1 cellular context compared by ENCODE assay signal in the genomic region with DNA sequence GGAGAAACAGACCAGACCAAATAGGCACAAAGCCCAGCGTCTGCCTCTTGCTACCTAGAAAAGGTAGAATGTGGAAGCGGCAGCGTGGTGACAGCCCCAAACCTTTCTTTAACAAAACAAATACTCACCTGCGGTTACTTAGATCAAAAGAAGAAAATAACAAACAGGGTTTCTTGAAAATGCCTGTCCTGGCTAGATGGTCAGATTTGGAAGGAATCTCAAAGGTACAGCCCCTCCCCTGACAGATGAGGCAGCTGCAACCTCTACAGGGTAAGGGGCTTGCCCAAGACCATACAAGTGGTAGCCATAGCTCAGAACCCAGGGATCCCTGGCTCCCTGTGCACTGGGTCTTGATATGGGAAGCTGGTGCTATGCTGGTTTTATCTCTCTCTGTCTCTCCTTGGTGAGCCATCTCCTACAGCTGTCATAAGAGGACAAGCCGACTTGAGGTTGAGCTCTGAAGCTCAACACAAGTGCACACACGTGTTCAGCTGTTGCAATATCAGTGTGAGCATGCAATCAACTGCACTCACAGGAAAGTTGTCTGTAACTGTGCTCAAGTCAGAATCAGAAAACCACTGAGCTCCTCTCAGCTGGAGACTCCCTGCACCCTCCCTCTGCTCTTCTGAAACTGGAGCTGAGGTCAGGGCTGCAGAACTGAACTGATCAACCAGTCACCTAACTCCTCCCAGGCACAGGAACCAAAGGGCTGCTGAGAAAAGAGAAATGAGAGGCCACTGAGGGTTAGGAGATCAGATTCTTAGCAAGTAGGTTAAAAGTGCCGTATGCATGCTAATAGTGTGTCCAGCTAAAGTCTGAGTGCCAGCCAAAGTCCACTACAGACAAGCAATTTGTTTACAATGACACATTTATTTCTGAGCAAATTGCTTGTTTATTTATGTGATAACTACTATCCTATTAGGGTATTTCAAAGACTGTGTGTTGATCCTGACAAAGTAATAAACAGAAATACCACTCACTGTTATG.
TF ChIP-seq lines count a peak whose summit lies in the region.

No MANE protein-coding gene starts in this region.

TF ChIP-seq in K562, 482 proteins besides CTCF, POLR2A, EP300 and RAD21 (continues in another document):
- no peak for TF ChIP-seq ZBTB17 (CRISPR knock-in tag; IDR thresholded peaks at IDR 0.05)
- no peak for TF ChIP-seq PHB (CRISPR knock-in tag; IDR thresholded peaks at IDR 0.05)
- TF ChIP-seq FOXA1 (IDR thresholded peaks at IDR 0.05; ENCODE audit: borderline replicate concordance), result no peak
- no peak for TF ChIP-seq PML (IDR thresholded peaks at IDR 0.05; ENCODE audit: low read length)
- TF ChIP-seq POLR2H (tag; IDR thresholded peaks at IDR 0.05; ENCODE audit: low read depth), result no peak; the same call in 1 of the 2 replicates
- TF ChIP-seq POLR3A (IDR thresholded peaks at IDR 0.05; ENCODE audit: borderline replicate concordance, extremely low read depth, insufficient read depth, insufficient read length), result no peak
- no peak for TF ChIP-seq PHF21A (IDR thresholded peaks at IDR 0.05; ENCODE audit: borderline replicate concordance, low read depth)
- TF ChIP-seq ZKSCAN1 (IDR thresholded peaks at IDR 0.05; ENCODE audit: low read depth, low read length), result no peak
- TF ChIP-seq, protein P1, sequence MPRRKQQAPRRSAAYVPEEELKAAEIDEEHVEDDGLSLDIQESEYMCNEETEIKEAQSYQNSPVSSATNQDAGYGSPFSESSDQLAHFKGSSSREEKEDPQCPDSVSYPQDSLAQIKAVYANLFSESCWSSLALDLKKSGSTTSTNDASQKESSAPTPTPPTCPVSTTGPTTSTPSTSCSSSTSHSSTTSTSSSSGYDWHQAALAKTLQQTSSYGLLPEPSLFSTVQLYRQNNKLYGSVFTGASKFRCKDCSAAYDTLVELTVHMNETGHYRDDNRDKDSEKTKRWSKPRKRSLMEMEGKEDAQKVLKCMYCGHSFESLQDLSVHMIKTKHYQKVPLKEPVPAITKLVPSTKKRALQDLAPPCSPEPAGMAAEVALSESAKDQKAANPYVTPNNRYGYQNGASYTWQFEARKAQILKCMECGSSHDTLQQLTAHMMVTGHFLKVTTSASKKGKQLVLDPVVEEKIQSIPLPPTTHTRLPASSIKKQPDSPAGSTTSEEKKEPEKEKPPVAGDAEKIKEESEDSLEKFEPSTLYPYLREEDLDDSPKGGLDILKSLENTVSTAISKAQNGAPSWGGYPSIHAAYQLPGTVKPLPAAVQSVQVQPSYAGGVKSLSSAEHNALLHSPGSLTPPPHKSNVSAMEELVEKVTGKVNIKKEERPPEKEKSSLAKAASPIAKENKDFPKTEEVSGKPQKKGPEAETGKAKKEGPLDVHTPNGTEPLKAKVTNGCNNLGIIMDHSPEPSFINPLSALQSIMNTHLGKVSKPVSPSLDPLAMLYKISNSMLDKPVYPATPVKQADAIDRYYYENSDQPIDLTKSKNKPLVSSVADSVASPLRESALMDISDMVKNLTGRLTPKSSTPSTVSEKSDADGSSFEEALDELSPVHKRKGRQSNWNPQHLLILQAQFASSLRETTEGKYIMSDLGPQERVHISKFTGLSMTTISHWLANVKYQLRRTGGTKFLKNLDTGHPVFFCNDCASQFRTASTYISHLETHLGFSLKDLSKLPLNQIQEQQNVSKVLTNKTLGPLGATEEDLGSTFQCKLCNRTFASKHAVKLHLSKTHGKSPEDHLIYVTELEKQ (CRISPR knock-in tag; IDR thresholded peaks at IDR 0.05), result no peak
- no peak for TF ChIP-seq ZNF3 (CRISPR knock-in tag; IDR thresholded peaks at IDR 0.05)
- TF ChIP-seq TCF7 (IDR thresholded peaks at IDR 0.05; ENCODE audit: borderline replicate concordance), result no peak
- TF ChIP-seq ARID2 (IDR thresholded peaks at IDR 0.05), result no peak
- no peak for TF ChIP-seq CBX8 (IDR thresholded peaks at IDR 0.05; ENCODE audit: borderline replicate concordance, extremely low read depth, low read depth, low read length, poor library complexity, severe bottlenecking)
- TF ChIP-seq, protein P2, sequence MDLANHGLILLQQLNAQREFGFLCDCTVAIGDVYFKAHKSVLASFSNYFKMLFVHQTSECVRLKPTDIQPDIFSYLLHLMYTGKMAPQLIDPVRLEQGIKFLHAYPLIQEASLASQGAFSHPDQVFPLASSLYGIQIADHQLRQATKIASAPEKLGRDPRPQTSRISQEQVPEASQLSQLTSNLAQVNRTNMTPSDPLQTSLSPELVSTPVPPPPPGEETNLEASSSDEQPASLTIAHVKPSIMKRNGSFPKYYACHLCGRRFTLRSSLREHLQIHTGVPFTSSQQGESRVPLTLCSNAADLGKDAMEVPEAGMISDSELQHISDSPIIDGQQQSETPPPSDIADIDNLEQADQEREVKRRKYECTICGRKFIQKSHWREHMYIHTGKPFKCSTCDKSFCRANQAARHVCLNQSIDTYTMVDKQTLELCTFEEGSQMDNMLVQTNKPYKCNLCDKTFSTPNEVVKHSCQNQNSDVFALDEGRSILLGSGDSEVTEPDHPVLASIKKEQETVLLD (IDR thresholded peaks at IDR 0.05), result no peak
- TF ChIP-seq, protein P3, sequence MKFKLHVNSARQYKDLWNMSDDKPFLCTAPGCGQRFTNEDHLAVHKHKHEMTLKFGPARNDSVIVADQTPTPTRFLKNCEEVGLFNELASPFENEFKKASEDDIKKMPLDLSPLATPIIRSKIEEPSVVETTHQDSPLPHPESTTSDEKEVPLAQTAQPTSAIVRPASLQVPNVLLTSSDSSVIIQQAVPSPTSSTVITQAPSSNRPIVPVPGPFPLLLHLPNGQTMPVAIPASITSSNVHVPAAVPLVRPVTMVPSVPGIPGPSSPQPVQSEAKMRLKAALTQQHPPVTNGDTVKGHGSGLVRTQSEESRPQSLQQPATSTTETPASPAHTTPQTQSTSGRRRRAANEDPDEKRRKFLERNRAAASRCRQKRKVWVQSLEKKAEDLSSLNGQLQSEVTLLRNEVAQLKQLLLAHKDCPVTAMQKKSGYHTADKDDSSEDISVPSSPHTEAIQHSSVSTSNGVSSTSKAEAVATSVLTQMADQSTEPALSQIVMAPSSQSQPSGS (CRISPR knock-in tag; IDR thresholded peaks at IDR 0.05), result no peak
- TF ChIP-seq, protein P4, sequence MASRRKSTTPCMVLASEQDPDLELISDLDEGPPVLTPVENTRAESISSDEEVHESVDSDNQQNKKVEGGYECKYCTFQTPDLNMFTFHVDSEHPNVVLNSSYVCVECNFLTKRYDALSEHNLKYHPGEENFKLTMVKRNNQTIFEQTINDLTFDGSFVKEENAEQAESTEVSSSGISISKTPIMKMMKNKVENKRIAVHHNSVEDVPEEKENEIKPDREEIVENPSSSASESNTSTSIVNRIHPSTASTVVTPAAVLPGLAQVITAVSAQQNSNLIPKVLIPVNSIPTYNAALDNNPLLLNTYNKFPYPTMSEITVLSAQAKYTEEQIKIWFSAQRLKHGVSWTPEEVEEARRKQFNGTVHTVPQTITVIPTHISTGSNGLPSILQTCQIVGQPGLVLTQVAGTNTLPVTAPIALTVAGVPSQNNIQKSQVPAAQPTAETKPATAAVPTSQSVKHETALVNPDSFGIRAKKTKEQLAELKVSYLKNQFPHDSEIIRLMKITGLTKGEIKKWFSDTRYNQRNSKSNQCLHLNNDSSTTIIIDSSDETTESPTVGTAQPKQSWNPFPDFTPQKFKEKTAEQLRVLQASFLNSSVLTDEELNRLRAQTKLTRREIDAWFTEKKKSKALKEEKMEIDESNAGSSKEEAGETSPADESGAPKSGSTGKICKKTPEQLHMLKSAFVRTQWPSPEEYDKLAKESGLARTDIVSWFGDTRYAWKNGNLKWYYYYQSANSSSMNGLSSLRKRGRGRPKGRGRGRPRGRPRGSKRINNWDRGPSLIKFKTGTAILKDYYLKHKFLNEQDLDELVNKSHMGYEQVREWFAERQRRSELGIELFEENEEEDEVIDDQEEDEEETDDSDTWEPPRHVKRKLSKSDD (conservative IDR thresholded peaks at IDR 0.05; ENCODE audit: low read length), result no peak
- no peak for TF ChIP-seq ZZZ3 (IDR thresholded peaks at IDR 0.05)
- no peak for TF ChIP-seq CCAR2 (IDR thresholded peaks at IDR 0.05; ENCODE audit: low read depth, low read length)
- no peak for TF ChIP-seq PRPF4 (IDR thresholded peaks at IDR 0.05; ENCODE audit: insufficient read depth, low read depth, low read length, poor library complexity, severe bottlenecking)
- TF ChIP-seq ZFX (CRISPR knock-in tag; IDR thresholded peaks at IDR 0.05), result no peak
- TF ChIP-seq ZNF436 (CRISPR knock-in tag; IDR thresholded peaks at IDR 0.05), result no peak
- TF ChIP-seq ZNF134 (CRISPR knock-in tag; conservative IDR thresholded peaks at IDR 0.05), result no peak
- TF ChIP-seq HIVEP1 (CRISPR knock-in tag; IDR thresholded peaks at IDR 0.05), result no peak
- TF ChIP-seq JUN (IDR thresholded peaks at IDR 0.05; ENCODE audit: borderline replicate concordance, low read depth, low read length), result peak; percentile 31; the same call in 1 of the 2 replicates
- no peak for TF ChIP-seq JUN (CRISPR knock-in tag; IDR thresholded peaks at IDR 0.05; ENCODE audit: borderline replicate concordance)
- no peak for TF ChIP-seq ZNF445 (CRISPR knock-in tag; IDR thresholded peaks at IDR 0.05; ENCODE audit: low read depth)
- no peak for TF ChIP-seq PHTF2 (CRISPR knock-in tag; IDR thresholded peaks at IDR 0.05)
- TF ChIP-seq, protein P5, sequence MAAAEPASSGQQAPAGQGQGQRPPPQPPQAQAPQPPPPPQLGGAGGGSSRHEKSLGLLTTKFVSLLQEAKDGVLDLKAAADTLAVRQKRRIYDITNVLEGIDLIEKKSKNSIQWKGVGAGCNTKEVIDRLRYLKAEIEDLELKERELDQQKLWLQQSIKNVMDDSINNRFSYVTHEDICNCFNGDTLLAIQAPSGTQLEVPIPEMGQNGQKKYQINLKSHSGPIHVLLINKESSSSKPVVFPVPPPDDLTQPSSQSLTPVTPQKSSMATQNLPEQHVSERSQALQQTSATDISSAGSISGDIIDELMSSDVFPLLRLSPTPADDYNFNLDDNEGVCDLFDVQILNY (CRISPR knock-in tag; IDR thresholded peaks at IDR 0.05), result no peak
- no peak for TF ChIP-seq DDX20 (tag; IDR thresholded peaks at IDR 0.05; ENCODE audit: low read depth)
- TF ChIP-seq ZNF184 (CRISPR knock-in tag; IDR thresholded peaks at IDR 0.05), result no peak
- TF ChIP-seq, protein P6, sequence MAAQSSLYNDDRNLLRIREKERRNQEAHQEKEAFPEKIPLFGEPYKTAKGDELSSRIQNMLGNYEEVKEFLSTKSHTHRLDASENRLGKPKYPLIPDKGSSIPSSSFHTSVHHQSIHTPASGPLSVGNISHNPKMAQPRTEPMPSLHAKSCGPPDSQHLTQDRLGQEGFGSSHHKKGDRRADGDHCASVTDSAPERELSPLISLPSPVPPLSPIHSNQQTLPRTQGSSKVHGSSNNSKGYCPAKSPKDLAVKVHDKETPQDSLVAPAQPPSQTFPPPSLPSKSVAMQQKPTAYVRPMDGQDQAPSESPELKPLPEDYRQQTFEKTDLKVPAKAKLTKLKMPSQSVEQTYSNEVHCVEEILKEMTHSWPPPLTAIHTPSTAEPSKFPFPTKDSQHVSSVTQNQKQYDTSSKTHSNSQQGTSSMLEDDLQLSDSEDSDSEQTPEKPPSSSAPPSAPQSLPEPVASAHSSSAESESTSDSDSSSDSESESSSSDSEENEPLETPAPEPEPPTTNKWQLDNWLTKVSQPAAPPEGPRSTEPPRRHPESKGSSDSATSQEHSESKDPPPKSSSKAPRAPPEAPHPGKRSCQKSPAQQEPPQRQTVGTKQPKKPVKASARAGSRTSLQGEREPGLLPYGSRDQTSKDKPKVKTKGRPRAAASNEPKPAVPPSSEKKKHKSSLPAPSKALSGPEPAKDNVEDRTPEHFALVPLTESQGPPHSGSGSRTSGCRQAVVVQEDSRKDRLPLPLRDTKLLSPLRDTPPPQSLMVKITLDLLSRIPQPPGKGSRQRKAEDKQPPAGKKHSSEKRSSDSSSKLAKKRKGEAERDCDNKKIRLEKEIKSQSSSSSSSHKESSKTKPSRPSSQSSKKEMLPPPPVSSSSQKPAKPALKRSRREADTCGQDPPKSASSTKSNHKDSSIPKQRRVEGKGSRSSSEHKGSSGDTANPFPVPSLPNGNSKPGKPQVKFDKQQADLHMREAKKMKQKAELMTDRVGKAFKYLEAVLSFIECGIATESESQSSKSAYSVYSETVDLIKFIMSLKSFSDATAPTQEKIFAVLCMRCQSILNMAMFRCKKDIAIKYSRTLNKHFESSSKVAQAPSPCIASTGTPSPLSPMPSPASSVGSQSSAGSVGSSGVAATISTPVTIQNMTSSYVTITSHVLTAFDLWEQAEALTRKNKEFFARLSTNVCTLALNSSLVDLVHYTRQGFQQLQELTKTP (IDR thresholded peaks at IDR 0.05; ENCODE audit: low read depth in 1 of 2, partially characterized antibody in 2 of 2), result peak in 1 of 2 experiments; percentile 34
- 0 out of 2 replicates have a peak, but pooled peaks have one; percentile 15 for TF ChIP-seq CXXC5 (CRISPR knock-in tag; IDR thresholded peaks at IDR 0.05)
- TF ChIP-seq ZNF778 (CRISPR knock-in tag; IDR thresholded peaks at IDR 0.05), result no peak
- no peak for TF ChIP-seq GATAD2A (IDR thresholded peaks at IDR 0.05)
- no peak for TF ChIP-seq SMAD3 (CRISPR knock-in tag; conservative IDR thresholded peaks at IDR 0.05)
- no peak for TF ChIP-seq CCNT2 (IDR thresholded peaks at IDR 0.05; ENCODE audit: borderline replicate concordance, extremely low read depth, insufficient read length, low read depth, low read length)
- no peak for TF ChIP-seq ZNF695 (CRISPR knock-in tag; IDR thresholded peaks at IDR 0.05)
- no peak for TF ChIP-seq BRD9 (IDR thresholded peaks at IDR 0.05; ENCODE audit: low read depth, partially characterized antibody)
- TF ChIP-seq XRCC5 (IDR thresholded peaks at IDR 0.05; ENCODE audit: low read depth, low read length), result no peak
- no peak for TF ChIP-seq SREBF1 (IDR thresholded peaks at IDR 0.05; ENCODE audit: borderline replicate concordance, low read depth, low read length)
- peak; percentile 55; the same call in 1 of the 2 replicates for TF ChIP-seq HDAC2 (IDR thresholded peaks at IDR 0.05)
- TF ChIP-seq, protein P7, sequence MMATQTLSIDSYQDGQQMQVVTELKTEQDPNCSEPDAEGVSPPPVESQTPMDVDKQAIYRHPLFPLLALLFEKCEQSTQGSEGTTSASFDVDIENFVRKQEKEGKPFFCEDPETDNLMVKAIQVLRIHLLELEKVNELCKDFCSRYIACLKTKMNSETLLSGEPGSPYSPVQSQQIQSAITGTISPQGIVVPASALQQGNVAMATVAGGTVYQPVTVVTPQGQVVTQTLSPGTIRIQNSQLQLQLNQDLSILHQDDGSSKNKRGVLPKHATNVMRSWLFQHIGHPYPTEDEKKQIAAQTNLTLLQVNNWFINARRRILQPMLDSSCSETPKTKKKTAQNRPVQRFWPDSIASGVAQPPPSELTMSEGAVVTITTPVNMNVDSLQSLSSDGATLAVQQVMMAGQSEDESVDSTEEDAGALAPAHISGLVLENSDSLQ (IDR thresholded peaks at IDR 0.05), result peak; percentile 62
- no peak for TF ChIP-seq PPARD (CRISPR knock-in tag; IDR thresholded peaks at IDR 0.05)
- no peak for TF ChIP-seq POLR2AphosphoS2 (IDR thresholded peaks at IDR 0.05; ENCODE audit: low read length)
- no peak for TF ChIP-seq FOXJ2 (tag; IDR thresholded peaks at IDR 0.05)
- TF ChIP-seq, protein P8, sequence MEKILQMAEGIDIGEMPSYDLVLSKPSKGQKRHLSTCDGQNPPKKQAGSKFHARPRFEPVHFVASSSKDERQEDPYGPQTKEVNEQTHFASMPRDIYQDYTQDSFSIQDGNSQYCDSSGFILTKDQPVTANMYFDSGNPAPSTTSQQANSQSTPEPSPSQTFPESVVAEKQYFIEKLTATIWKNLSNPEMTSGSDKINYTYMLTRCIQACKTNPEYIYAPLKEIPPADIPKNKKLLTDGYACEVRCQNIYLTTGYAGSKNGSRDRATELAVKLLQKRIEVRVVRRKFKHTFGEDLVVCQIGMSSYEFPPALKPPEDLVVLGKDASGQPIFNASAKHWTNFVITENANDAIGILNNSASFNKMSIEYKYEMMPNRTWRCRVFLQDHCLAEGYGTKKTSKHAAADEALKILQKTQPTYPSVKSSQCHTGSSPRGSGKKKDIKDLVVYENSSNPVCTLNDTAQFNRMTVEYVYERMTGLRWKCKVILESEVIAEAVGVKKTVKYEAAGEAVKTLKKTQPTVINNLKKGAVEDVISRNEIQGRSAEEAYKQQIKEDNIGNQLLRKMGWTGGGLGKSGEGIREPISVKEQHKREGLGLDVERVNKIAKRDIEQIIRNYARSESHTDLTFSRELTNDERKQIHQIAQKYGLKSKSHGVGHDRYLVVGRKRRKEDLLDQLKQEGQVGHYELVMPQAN (IDR thresholded peaks at IDR 0.05; ENCODE audit: borderline replicate concordance), result no peak
